ENCODE assay signal across 1 cellular context in the genomic region with DNA sequence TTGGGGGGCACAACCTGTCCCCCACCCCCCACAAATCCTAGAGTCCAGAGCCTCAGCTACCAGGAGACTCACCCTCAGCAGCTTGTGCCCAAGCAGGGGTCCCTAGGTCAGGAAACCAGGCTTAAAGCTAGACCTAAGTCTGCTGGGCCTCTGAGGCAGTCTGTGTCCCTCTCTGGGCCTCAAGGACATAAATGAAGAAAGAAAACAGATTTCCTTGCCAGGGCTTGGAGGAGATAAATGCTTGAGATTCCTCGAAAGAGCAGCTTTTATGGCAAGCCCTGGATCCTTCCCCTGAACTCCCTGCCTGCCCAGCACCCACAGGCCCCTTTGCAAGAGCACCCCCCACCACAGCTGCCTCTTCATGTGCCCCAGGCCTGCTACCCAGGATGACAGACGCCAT.
A peak's percentile ranks its signal among the peaks of the same experiment; 100 is the strongest.
TF ChIP-seq lines count a peak whose summit lies in the region.

No MANE protein-coding gene starts in this region.

TF ChIP-seq in neural cell, 6 proteins besides CTCF, POLR2A, EP300 and RAD21 (continued from another document):
- TF ChIP-seq, protein P1, sequence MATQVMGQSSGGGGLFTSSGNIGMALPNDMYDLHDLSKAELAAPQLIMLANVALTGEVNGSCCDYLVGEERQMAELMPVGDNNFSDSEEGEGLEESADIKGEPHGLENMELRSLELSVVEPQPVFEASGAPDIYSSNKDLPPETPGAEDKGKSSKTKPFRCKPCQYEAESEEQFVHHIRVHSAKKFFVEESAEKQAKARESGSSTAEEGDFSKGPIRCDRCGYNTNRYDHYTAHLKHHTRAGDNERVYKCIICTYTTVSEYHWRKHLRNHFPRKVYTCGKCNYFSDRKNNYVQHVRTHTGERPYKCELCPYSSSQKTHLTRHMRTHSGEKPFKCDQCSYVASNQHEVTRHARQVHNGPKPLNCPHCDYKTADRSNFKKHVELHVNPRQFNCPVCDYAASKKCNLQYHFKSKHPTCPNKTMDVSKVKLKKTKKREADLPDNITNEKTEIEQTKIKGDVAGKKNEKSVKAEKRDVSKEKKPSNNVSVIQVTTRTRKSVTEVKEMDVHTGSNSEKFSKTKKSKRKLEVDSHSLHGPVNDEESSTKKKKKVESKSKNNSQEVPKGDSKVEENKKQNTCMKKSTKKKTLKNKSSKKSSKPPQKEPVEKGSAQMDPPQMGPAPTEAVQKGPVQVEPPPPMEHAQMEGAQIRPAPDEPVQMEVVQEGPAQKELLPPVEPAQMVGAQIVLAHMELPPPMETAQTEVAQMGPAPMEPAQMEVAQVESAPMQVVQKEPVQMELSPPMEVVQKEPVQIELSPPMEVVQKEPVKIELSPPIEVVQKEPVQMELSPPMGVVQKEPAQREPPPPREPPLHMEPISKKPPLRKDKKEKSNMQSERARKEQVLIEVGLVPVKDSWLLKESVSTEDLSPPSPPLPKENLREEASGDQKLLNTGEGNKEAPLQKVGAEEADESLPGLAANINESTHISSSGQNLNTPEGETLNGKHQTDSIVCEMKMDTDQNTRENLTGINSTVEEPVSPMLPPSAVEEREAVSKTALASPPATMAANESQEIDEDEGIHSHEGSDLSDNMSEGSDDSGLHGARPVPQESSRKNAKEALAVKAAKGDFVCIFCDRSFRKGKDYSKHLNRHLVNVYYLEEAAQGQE (IDR thresholded peaks at IDR 0.05; ENCODE audit: borderline replicate concordance), result peak; percentile 15
- TF ChIP-seq TAF1 (IDR thresholded peaks at IDR 0.05; ENCODE audit: low read depth) (no peak), EZH2 (IDR thresholded peaks at IDR 0.05; ENCODE audit: borderline replicate concordance, insufficient read depth, low read length, poor library complexity, severe bottlenecking) (no peak)
